ENCODE assay signal across 7 cellular contexts in the genomic region with DNA sequence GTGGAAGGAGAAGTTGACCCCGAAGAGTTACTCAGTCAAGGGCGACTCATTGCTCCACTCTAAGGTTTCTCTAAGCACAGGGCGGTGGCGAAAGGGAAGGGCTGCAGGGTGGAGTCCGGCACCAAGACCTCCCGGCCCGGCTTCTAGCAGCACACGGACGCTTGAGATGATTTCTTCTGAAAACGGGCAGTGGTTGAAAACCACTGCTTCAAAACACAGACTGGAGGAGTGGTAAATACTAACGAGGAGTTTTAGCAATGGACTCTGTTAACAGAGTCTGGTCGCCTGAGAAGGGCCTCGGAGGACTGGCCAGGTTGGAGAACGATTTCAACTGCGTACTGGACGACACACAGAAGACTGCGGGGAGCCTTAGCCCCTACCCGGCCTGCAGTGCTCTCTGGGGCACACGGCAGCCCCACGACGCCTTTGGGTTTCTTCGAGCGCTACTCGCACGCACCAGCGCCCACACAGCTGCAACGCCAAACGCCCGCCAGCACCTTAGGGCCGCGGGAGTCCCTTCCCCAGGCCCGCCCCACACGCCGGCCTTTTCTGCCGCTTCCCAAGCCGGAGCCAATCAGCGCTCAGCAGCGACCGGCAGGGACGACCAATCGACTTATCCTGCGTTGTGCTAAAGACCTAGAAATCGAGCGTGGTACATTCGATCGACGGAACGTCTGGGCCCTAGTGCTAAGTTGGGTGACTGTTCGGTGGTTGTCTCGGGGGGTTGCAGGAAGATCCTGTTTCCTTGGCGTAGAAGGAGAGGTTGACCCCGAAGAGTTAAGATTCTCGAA. TPM values are rescaled to one million over a fixed set of nuclear protein-coding genes. Genes with fewer than 3 reads are reported as not detected.
DNase-seq lines count a peak whose midpoint lies in the region; ATAC-seq, FAIRE-seq and TF ChIP-seq lines count a peak whose summit lies in the region.

No MANE protein-coding gene starts in this region.

- peak overlapping the region; percentile 33 for H3K27ac ChIP-seq in keratinocyte (ENCODE audit: control insufficient read depth, insufficient read depth, low read length)

- FAIRE-seq in GM18507 (lab: Jason Lieb, UNC) (peak; percentile 86), keratinocyte (lab: Jason Lieb, UNC) (peak; percentile 67)

- peaks cover 4% of the 10 kb centered on the region for H3K4me1 ChIP-seq in keratinocyte (ENCODE audit: control insufficient read depth, extremely low read depth, insufficient read depth, low read length)

- peak overlapping the region; percentile 90 for H3K4me3 Mint-ChIP-seq in central memory CD8-positive, alpha-beta T cell

- H3K27me3 Mint-ChIP-seq in central memory CD8-positive, alpha-beta T cell, result peaks cover 50% of the 10 kb centered on the region

- no peak for TF ChIP-seq CTCF in keratinocyte (optimal IDR thresholded peaks at IDR 0.05 in 1 of 3, IDR thresholded peaks at IDR 0.05 in 1 of 3, conservative IDR thresholded peaks at IDR 0.05 in 1 of 3; ENCODE audit: extremely low read depth in 1 of 3, insufficient read depth in 2 of 3, low read length in 3 of 3)

- no peaks in the 10 kb centered on the region for H4K20me1 ChIP-seq in keratinocyte (ENCODE audit: control insufficient read depth, extremely low read depth, insufficient read depth, low read length)

- no peaks in the 10 kb centered on the region for H3K9me3 ChIP-seq in keratinocyte (ENCODE audit: control insufficient read depth, low read depth, low read length)

- H3K9me1 ChIP-seq in keratinocyte (ENCODE audit: control insufficient read depth, extremely low read depth, insufficient read depth, low read length), result no peaks in the 10 kb centered on the region

- peaks cover 14% of the 10 kb centered on the region for H3K36me3 Mint-ChIP-seq in central memory CD8-positive, alpha-beta T cell (ENCODE audit: insufficient read depth)

- H3K4me3 ChIP-seq in keratinocyte (ENCODE audit: control insufficient read depth in 2 of 3, extremely low read depth in 1 of 3, insufficient read depth in 2 of 3, low read depth in 1 of 3, low read length in 3 of 3), result peak overlapping the region; percentile 69 to 87 (median 85)

- DNase-seq in GM18507 (ENCODE audit: extremely low spot score, insufficient read length, low read depth) (peak; percentile 90), NCI-H2171 treated with DMSO at 0.1 percent for 48 hours (lab: John Stamatoyannopoulos, UW) (peak; percentile 91), keratinocyte (ENCODE audit: low read depth, low spot score) (peak; percentile 55)
- DNase-seq in activated CD4-positive, CD25-positive, alpha-beta regulatory T cell treated with anti-CD3 and anti-CD28 coated beads, Interleukin-2, amount 50 U/mL, for 16 hours (ENCODE audit: low read depth, low spot score), result peak; percentile 66
- DNase-seq in central memory CD8-positive, alpha-beta T cell (ENCODE audit: low spot score in 2 of 2), result peak; percentile 29 to 37
- DNase-seq in stimulated activated CD4-positive, alpha-beta T cell treated with anti-CD3 and anti-CD28 coated beads, Interleukin-12 subunit alpha, Interleukin-12 subunit beta, amount 100 ng/mL, for 48 hours (ENCODE audit: low read depth in 2 of 3, low spot score in 1 of 3), result peak; percentile 73 to 79 (median 74)

- no peaks in the 10 kb centered on the region for H3K79me2 ChIP-seq in keratinocyte (ENCODE audit: control insufficient read depth, insufficient read depth, low read length)

- peaks cover 33% of the 10 kb centered on the region for H3K4me1 Mint-ChIP-seq in central memory CD8-positive, alpha-beta T cell

- dilution Hi-C loops in keratinocyte (cut with MboI; ENCODE audit: extremely low pct_ligation_motif_present, low sequenced_read_pairs), result no loop called here

- peaks cover 23% of the 10 kb centered on the region for H3K27me3 ChIP-seq in keratinocyte (ENCODE audit: control insufficient read depth, extremely low read depth, insufficient read depth, low read length)

- ATAC-seq in HG02973 (IDR thresholded peaks at IDR 0.05; ENCODE audit: unreplicated experiment), result peak; percentile 88
- ATAC-seq in central memory CD8-positive, alpha-beta T cell (replicated peaks; ENCODE audit: extremely low read depth, poor library complexity, severe bottlenecking), result peak; percentile 83

- H3K27ac Mint-ChIP-seq in central memory CD8-positive, alpha-beta T cell (ENCODE audit: low read depth), result peak overlapping the region; percentile 74

- H3K9me3 Mint-ChIP-seq in central memory CD8-positive, alpha-beta T cell, result no peaks in the 10 kb centered on the region

- H3K4me2 ChIP-seq in keratinocyte (ENCODE audit: control insufficient read depth, extremely low read depth, insufficient read depth, low read depth, low read length), result peak overlapping the region; percentile 98

- peak overlapping the region; percentile 72 for H2AFZ ChIP-seq in keratinocyte (ENCODE audit: control insufficient read depth, low read length)

- H3K36me3 ChIP-seq in keratinocyte (ENCODE audit: control insufficient read depth in 2 of 2, extremely low read depth in 1 of 2, insufficient read depth in 2 of 2, low read length in 2 of 2), result no peaks in the 10 kb centered on the region

- H3K9ac ChIP-seq in keratinocyte (ENCODE audit: control insufficient read depth, extremely low read depth, insufficient read depth, low read length), result peak overlapping the region; percentile 63

RNA-seq across cellular contexts. Expression of a gene that starts 14.4 kb away (rescaled TPM):
- not detected in 3 replicates for polyA plus RNA-seq in keratinocyte
- not detected for polyA plus RNA-seq in keratinocyte (2011; ENCODE audit: low read depth)
- not detected in 2 replicates for polyA plus RNA-seq in keratinocyte (2011; cell fraction: cytosol; rRNA removed)
- polyA plus RNA-seq in keratinocyte (2011; cell fraction: nucleus; rRNA removed), result not detected in 2 replicates
- polyA plus RNA-seq in keratinocyte (2012; ENCODE audit: low replicate concordance), result not detected in 2 replicates
- not detected in 3 replicates for polyA minus RNA-seq in keratinocyte
- not detected for polyA minus RNA-seq in keratinocyte (2011; cell fraction: cytosol; rRNA and poly(A)+ RNA removed)
- polyA minus RNA-seq in keratinocyte (2011; cell fraction: nucleus; rRNA and poly(A)+ RNA removed), result not detected in 2 replicates

RNA-seq across cellular contexts. Expression of a gene that starts 56.6 kb away (rescaled TPM):
- polyA plus RNA-seq in keratinocyte, result 11.7 to 16.1 TPM (median 11.8 TPM) in 3 replicates
- polyA plus RNA-seq in keratinocyte (2011; ENCODE audit: low read depth), result 5.8 TPM
- 8.0 and 9.8 TPM in 2 replicates for polyA plus RNA-seq in keratinocyte (2011; cell fraction: cytosol; rRNA removed)
- polyA plus RNA-seq in keratinocyte (2011; cell fraction: nucleus; rRNA removed), result 38.5 and 39.9 TPM in 2 replicates
- polyA plus RNA-seq in keratinocyte (2012; ENCODE audit: low replicate concordance), result 9.2 and 9.4 TPM in 2 replicates
- 16.3 to 24.0 TPM (median 23.7 TPM) in 3 replicates for polyA minus RNA-seq in keratinocyte
- polyA minus RNA-seq in keratinocyte (2011; cell fraction: cytosol; rRNA and poly(A)+ RNA removed), result 26.9 TPM
- 24.2 and 27.5 TPM in 2 replicates for polyA minus RNA-seq in keratinocyte (2011; cell fraction: nucleus; rRNA and poly(A)+ RNA removed)

Comparison
In these comparisons a context has a peak if more than half of its experiments do, and no peak if none do; other contexts are left out.
1. Peak in every context shown above with its lines: DNase-seq, ATAC-seq, H3K4me3 ChIP-seq and H3K27ac ChIP-seq.
2. DNase-seq: peak in every context shown above with its lines; median percentile 91 in NCI-H2171 treated with DMSO at 0.1 percent for 48 hours; 90 in GM18507; 74 in stimulated activated CD4-positive, alpha-beta T cell treated with anti-CD3 and anti-CD28 coated beads, Interleukin-12 subunit alpha, Interleukin-12 subunit beta, amount 100 ng/mL, for 48 hours; 66 in activated CD4-positive, CD25-positive, alpha-beta regulatory T cell treated with anti-CD3 and anti-CD28 coated beads, Interleukin-2, amount 50 U/mL, for 16 hours; 55 in keratinocyte; 33 in central memory CD8-positive, alpha-beta T cell.